8 cellular contexts compared by ENCODE assay signal in genomic region chr1:33946836-33947235, GRCh38.
"Had no signal": no experiment of that assay in that cellular context is flagged by ENCODE, and none has a peak within 500 bp of the region (broad histone marks: within the 10 kb centered on the region; RNA-seq: fewer than 3 reads in every experiment).

No MANE protein-coding gene starts in this region.

- H2AFZ ChIP-seq: GM23248, GM23338 had no signal

- H3K4me2 ChIP-seq: GM23338 had no signal

- H3K9ac ChIP-seq: GM23248 had no signal

- H3K27ac Mint-ChIP-seq: GM23338, HFFc6 had no signal

- H3K9me3 ChIP-seq: HAP-1 had no signal

- H3K4me3 Mint-ChIP-seq: GM23338, HFFc6 had no signal

- ATAC-seq: GM23338, HCT116 had no signal

- DNase-seq: GM23248, GOT3, H7, HCEC 1CT, HFFc6 had no signal

- H3K4me3 ChIP-seq: GM23248, GM23338, HAP-1 had no signal

- H3K4me1 ChIP-seq: HAP-1 had no signal

- H3K27ac ChIP-seq: GM23248 had no signal

- H3K4me1 Mint-ChIP-seq: GM23338 had no signal

- H3K36me3 ChIP-seq: HAP-1 had no signal

- H3K9me3 Mint-ChIP-seq: GM23338, HFFc6 had no signal
